ENCODE assay signal across 8 cellular contexts in genomic region chr13:75760182-75760981, GRCh38.
DNase-seq lines count a peak whose midpoint lies in the region; ATAC-seq, FAIRE-seq and TF ChIP-seq lines count a peak whose summit lies in the region.

No MANE protein-coding gene starts in this region.

- H3K4me1 ChIP-seq in keratinocyte (ENCODE audit: control insufficient read depth, extremely low read depth, insufficient read depth, low read length) (peaks cover 12% of the 10 kb centered on the region), testis (peaks cover 6% of the 10 kb centered on the region)

- peak overlapping the region; percentile 71 for H3K4me3 Mint-ChIP-seq in activated T-helper 17 cell treated with anti-CD3 and anti-CD28 coated beads, Interleukin-2, amount 50 U/mL, for 72 hours

- peak overlapping the region; percentile 56 for H2AFZ ChIP-seq in keratinocyte (ENCODE audit: control insufficient read depth, low read length)

- no peaks in the 10 kb centered on the region for H3K9me3 ChIP-seq in keratinocyte (ENCODE audit: control insufficient read depth, low read depth, low read length)
- H3K9me3 ChIP-seq in testis, result no peaks in the 10 kb centered on the region

- no peaks in the 10 kb centered on the region for H3K36me3 Mint-ChIP-seq in activated T-helper 17 cell treated with anti-CD3 and anti-CD28 coated beads, Interleukin-2, amount 50 U/mL, for 72 hours (ENCODE audit: low read depth)

- no peak for TF ChIP-seq POLR2A in testis (IDR thresholded peaks at IDR 0.05)

- H3K9me1 ChIP-seq in keratinocyte (ENCODE audit: control insufficient read depth, extremely low read depth, insufficient read depth, low read length), result no peaks in the 10 kb centered on the region

- peak overlapping the region; percentile 90 for H3K4me2 ChIP-seq in keratinocyte (ENCODE audit: control insufficient read depth, extremely low read depth, insufficient read depth, low read depth, low read length)

- TF ChIP-seq CTCF in keratinocyte (optimal IDR thresholded peaks at IDR 0.05 in 1 of 3, IDR thresholded peaks at IDR 0.05 in 1 of 3, conservative IDR thresholded peaks at IDR 0.05 in 1 of 3; ENCODE audit: extremely low read depth in 1 of 3, insufficient read depth in 2 of 3, low read length in 3 of 3) (peak; percentile 34 to 42 (median 41)), testis (IDR thresholded peaks at IDR 0.05) (no peak)

- peak overlapping the region; percentile 18 to 63 (median 58) for H3K4me3 ChIP-seq in keratinocyte (ENCODE audit: control insufficient read depth in 2 of 3, extremely low read depth in 1 of 3, insufficient read depth in 2 of 3, low read depth in 1 of 3, low read length in 3 of 3)
- peak overlapping the region in 1 of 2 donors; percentile 15 for H3K4me3 ChIP-seq in testis

- peaks cover 5% of the 10 kb centered on the region for H3K27me3 Mint-ChIP-seq in activated T-helper 17 cell treated with anti-CD3 and anti-CD28 coated beads, Interleukin-2, amount 50 U/mL, for 72 hours

- H3K27ac ChIP-seq in keratinocyte (ENCODE audit: control insufficient read depth, insufficient read depth, low read length) (peak overlapping the region; percentile 93), testis (peak overlapping the region; percentile 20 to 61)

- peaks cover 50% of the 10 kb centered on the region for H3K4me1 Mint-ChIP-seq in activated T-helper 17 cell treated with anti-CD3 and anti-CD28 coated beads, Interleukin-2, amount 50 U/mL, for 72 hours

- WGBS in testis, 2 donors, result 21 to 41% methylated on average over 9 of the region's 9 CpGs

- H3K27me3 ChIP-seq in keratinocyte (ENCODE audit: control insufficient read depth, extremely low read depth, insufficient read depth, low read length) (no peaks in the 10 kb centered on the region), testis (no peaks in the 10 kb centered on the region)

- H3K36me3 ChIP-seq in keratinocyte (ENCODE audit: control insufficient read depth in 2 of 2, extremely low read depth in 1 of 2, insufficient read depth in 2 of 2, low read length in 2 of 2), result no peaks in the 10 kb centered on the region
- no peaks in the 10 kb centered on the region for H3K36me3 ChIP-seq in testis (ENCODE audit: low read depth, missing control alignments)

- no peaks in the 10 kb centered on the region for H4K20me1 ChIP-seq in keratinocyte (ENCODE audit: control insufficient read depth, extremely low read depth, insufficient read depth, low read length)

- dilution Hi-C loops in keratinocyte (cut with MboI; ENCODE audit: extremely low pct_ligation_motif_present, low sequenced_read_pairs), result no loop called here

- DNase-seq in DMS 273 treated with DMSO at 0.1 percent for 48 hours (lab: John Stamatoyannopoulos, UW) (peak; percentile 40), LHCN-M2 (ENCODE audit: low read depth) (peak; percentile 74), keratinocyte (ENCODE audit: low read depth, low spot score) (no peak), testis (peak; percentile 27), HTR-8/SVneo (ENCODE audit: insufficient read length, low spot score) (no peak)
- DNase-seq in activated effector memory CD4-positive, alpha-beta T cell treated with Interleukin-2 at 50 U/mL for 16 hours, result no peak

- H3K79me2 ChIP-seq in keratinocyte (ENCODE audit: control insufficient read depth, insufficient read depth, low read length), result no peaks in the 10 kb centered on the region

- intact Hi-C loops in testis (cut with DNase I; ENCODE audit: low total_unique reads), result no loop called here

- H3K27ac Mint-ChIP-seq in activated T-helper 17 cell treated with anti-CD3 and anti-CD28 coated beads, Interleukin-2, amount 50 U/mL, for 72 hours, result peak overlapping the region; percentile 64

- H3K9me3 Mint-ChIP-seq in activated T-helper 17 cell treated with anti-CD3 and anti-CD28 coated beads, Interleukin-2, amount 50 U/mL, for 72 hours, result no peaks in the 10 kb centered on the region

- FAIRE-seq in keratinocyte (lab: Jason Lieb, UNC), result peak; percentile 69
- no peak for FAIRE-seq in HTR-8/SVneo (lab: Jason Lieb, UNC)

- peak; percentile 39 for ATAC-seq in GM21390 (IDR thresholded peaks at IDR 0.05; ENCODE audit: unreplicated experiment)
- peak; percentile 37 for ATAC-seq in activated T-helper 17 cell treated with anti-CD3 and anti-CD28 coated beads, Interleukin-2, amount 50 U/mL, for 72 hours (replicated peaks)

- peak overlapping the region; percentile 76 for H3K9ac ChIP-seq in keratinocyte (ENCODE audit: control insufficient read depth, extremely low read depth, insufficient read depth, low read length)

Comparison
In these comparisons a context has a peak if more than half of its experiments do, and no peak if none do; other contexts are left out.
1. DNase-seq: peak in DMS 273 treated with DMSO at 0.1 percent for 48 hours (single experiment), LHCN-M2 (single experiment) and testis (single experiment); none in keratinocyte (single experiment), HTR-8/SVneo (single experiment) and activated effector memory CD4-positive, alpha-beta T cell treated with Interleukin-2 at 50 U/mL for 16 hours (single experiment).
2. CTCF ChIP-seq: peak in keratinocyte (3 of 3); none in testis (0 of 3).